ENCODE assay signal across 8 cellular contexts in the genomic region with DNA sequence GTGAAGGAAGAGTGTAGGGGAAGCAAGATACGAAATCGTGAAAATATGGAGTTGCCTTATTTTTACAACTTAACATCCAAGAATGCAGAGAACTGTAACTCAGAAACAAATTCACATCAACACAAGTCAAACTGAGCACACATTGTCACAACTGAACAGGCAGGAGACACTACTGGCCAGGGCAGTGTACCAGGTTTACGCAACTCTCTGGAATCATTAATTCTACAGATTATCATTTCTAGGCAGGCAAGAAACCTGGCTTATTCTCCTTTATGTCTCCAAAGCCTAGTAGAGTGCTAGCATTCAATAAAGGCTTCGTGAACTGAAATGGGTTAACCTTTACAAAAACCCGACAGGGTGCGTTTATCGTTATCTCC. TPM values are rescaled to one million over a fixed set of nuclear protein-coding genes. Genes with fewer than 3 reads are reported as not detected.
DNase-seq lines count a peak whose midpoint lies in the region; ATAC-seq, FAIRE-seq and TF ChIP-seq lines count a peak whose summit lies in the region.

No MANE protein-coding gene starts in this region.

- peaks cover 55% of the 10 kb centered on the region for H3K4me1 Mint-ChIP-seq in nephron

- TF ChIP-seq CTCF in GM12865 (IDR thresholded peaks at IDR 0.05; ENCODE audit: insufficient read depth, low read depth, low read length, missing control alignments) (no peak), PC-3 (conservative IDR thresholded peaks at IDR 0.05; ENCODE audit: low read depth, low read length) (no peak), nephron (IDR thresholded peaks at IDR 0.05; ENCODE audit: unreplicated experiment in 3 of 3) (no peak)

- no peak for FAIRE-seq in GM19239 (lab: Jason Lieb, UNC)

- H3K36me3 Mint-ChIP-seq in nephron (ENCODE audit: low read depth) = peaks cover 21% of the 10 kb centered on the region

- H3K9me3 ChIP-seq in PC-3 (ENCODE audit: low read length) = no peaks in the 10 kb centered on the region

- peak overlapping the region; percentile 90 to 94 (median 93) for H3K27ac Mint-ChIP-seq in nephron

- H3K4me3 ChIP-seq in GM12865 (ENCODE audit: low read depth, low read length) (peak overlapping the region; percentile 98), PC-3 (ENCODE audit: low read length) (peak overlapping the region; percentile 80)

- no peaks in the 10 kb centered on the region for H3K9me2 ChIP-seq in PC-3 (replicated peaks; ENCODE audit: low read length)

- H3K4me3 Mint-ChIP-seq in nephron = peak overlapping the region; percentile 85 to 95 (median 89)

- H3K27me3 Mint-ChIP-seq in nephron (ENCODE audit: low read depth) = no peaks in the 10 kb centered on the region

- CTCF ChIA-PET in PC-3 (lab: Charles Lee) = no interaction called here

- no peaks in the 10 kb centered on the region for H3K27me3 ChIP-seq in PC-3 (ENCODE audit: low read length)

- H3K4me1 ChIP-seq in PC-3 (ENCODE audit: insufficient read depth, low read length) = peaks cover 34% of the 10 kb centered on the region

- H3K27ac ChIP-seq in PC-3 (ENCODE audit: low read length) (peak overlapping the region; percentile 63), epithelial cell of prostate (peak overlapping the region; percentile 80)

- DNase-seq in GM12865 (ENCODE audit: low read depth) = no peak
- DNase-seq in PC-3 = no peak
- no peak for DNase-seq in epithelial cell of prostate (ENCODE audit: low read depth, low spot score)
- no peak for DNase-seq in GM19239 (ENCODE audit: insufficient read length, low spot score)
- DNase-seq in CD1c-positive myeloid dendritic cell (ENCODE audit: extremely low spot score) = no peak
- DNase-seq in hypothalamus (lab: John Stamatoyannopoulos, UW) = no peak
- DNase-seq in cerebellum (ENCODE audit: low spot score) = no peak

- no peaks in the 10 kb centered on the region for H4K20me1 ChIP-seq in PC-3 (ENCODE audit: low read length)

- POLR2A ChIA-PET in PC-3 (lab: Charles Lee; ENCODE audit: unreplicated experiment) = no interaction called here

- intact Hi-C loops in PC-3 (cut with micrococcal nuclease) = loop anchor here (10.0 kb wide), 1 partner anchor 163 kb away; a partner anchor contains a TSS

- H3K9me3 Mint-ChIP-seq in nephron = no peaks in the 10 kb centered on the region

- H3K9ac ChIP-seq in PC-3 (ENCODE audit: low read length) = peak overlapping the region; percentile 96

- ATAC-seq in PC-3 = peak; percentile 20

- no peaks in the 10 kb centered on the region for H3F3A ChIP-seq in PC-3 (ENCODE audit: low read length, unreplicated experiment)

- H3K79me2 ChIP-seq in PC-3 (ENCODE audit: low read length) = peaks cover 74% of the 10 kb centered on the region

- TSS peak; percentile 53 for BruUV-seq in PC-3 (replicated peaks; lab: Mats Ljungman, UMichigan)

- peak overlapping the region; percentile 93 for H3K4me2 ChIP-seq in PC-3 (ENCODE audit: low read length)

- H2AFZ ChIP-seq in PC-3 (ENCODE audit: low read length) = peak overlapping the region; percentile 89

- peaks cover 6% of the 10 kb centered on the region; the same call in 1 of the 2 replicates for H3K36me3 ChIP-seq in PC-3 (ENCODE audit: low read depth, low read length)

RNA-seq across cellular contexts. Expression of a gene that starts 0.6 kb away (rescaled TPM):
- total RNA-seq in PC-3 (2014; rRNA removed) (34.0 and 37.2 TPM in 2 replicates), cerebellum (45.7 TPM)

RNA-seq across cellular contexts. Expression of a gene that starts 0.7 kb away (rescaled TPM):
- total RNA-seq in PC-3 (2014; rRNA removed) (18.4 and 26.0 TPM in 2 replicates), cerebellum (29.1 TPM)
